In genomic region chr16:47359478-47359877, GRCh38 we compare ENCODE assay signal across 17 cellular contexts.
DNase-seq lines count a peak whose midpoint lies in the region; ATAC-seq, FAIRE-seq and TF ChIP-seq lines count a peak whose summit lies in the region.
"Had no signal": no experiment of that assay in that cellular context is flagged by ENCODE, and none has a peak within 500 bp of the region (broad histone marks: within the 10 kb centered on the region; RNA-seq: fewer than 3 reads in every experiment).

No MANE protein-coding gene starts in this region.

- DNase-seq in Calu3 = peak; percentile 14
- DNase-seq in GM23338 (ENCODE audit: low spot score) = no peak
- peak in 1 of 4 experiments; percentile 8 for DNase-seq in K562 (ENCODE audit: extremely low read depth in 1 of 4, low spot score in 3 of 4)
- no peak for DNase-seq in gastrocnemius medialis
- no peak for DNase-seq in left ventricle myocardium inferior
- DNase-seq in brain microvascular endothelial cell = no peak
- DNase-seq: DMS153, MM.1S, NCI-H187, NCI-H774 had no signal

- H3K4me3 ChIP-seq in GM23338 (no peak overlapping the region), K562 (no peak overlapping the region), gastrocnemius medialis (no peak overlapping the region), left ventricle myocardium inferior (no peak overlapping the region), brain microvascular endothelial cell (ENCODE audit: low read depth, low read length) (no peak overlapping the region)
- H3K4me3 ChIP-seq: HAP-1, SJSA1 had no signal

- no peak for FAIRE-seq in K562 (lab: Jason Lieb, UNC)
- FAIRE-seq: GM19239, HepG2 had no signal

- BruUV-seq in Calu3 (replicated peaks; lab: Mats Ljungman, UMichigan) = no TSS peak
- no TSS peak for BruUV-seq in K562 (replicated peaks; lab: Mats Ljungman, UMichigan)

- H3K27ac ChIP-seq in GM23338 (ENCODE audit: low read depth) = no peak overlapping the region
- H3K27ac ChIP-seq in K562 (ENCODE audit: extremely low read depth, low read depth, low read length) = no peak overlapping the region
- H3K27ac ChIP-seq in gastrocnemius medialis = peak overlapping the region in 3 of 4 donors; percentile 27 to 67 (median 58)
- no peak overlapping the region for H3K27ac ChIP-seq in left ventricle myocardium inferior (replicated peaks)
- H3K27ac ChIP-seq in brain microvascular endothelial cell = no peak overlapping the region
- H3K27ac ChIP-seq: C4-2B, KMS-11, SJSA1 had no signal

- H4K20me1 ChIP-seq in GM23338 (replicated peaks; ENCODE audit: insufficient read depth) (no peaks in the 10 kb centered on the region), K562 (replicated peaks; ENCODE audit: control insufficient read depth, insufficient read depth, low read length) (no peaks in the 10 kb centered on the region)

- POLR2A ChIA-PET in K562 (lab: Yijun Ruan, JAX) = no interaction called here

- CTCF ChIA-PET in Calu3 (lab: Charles Lee) = no interaction called here
- CTCF ChIA-PET in K562 (lab: Yijun Ruan, JAX; ENCODE audit: low intra/inter-chr PET ratio) = no interaction called here

- no peaks in the 10 kb centered on the region for H3K9me2 ChIP-seq in GM23338 (ENCODE audit: insufficient read depth)

- no peaks in the 10 kb centered on the region for H3F3A ChIP-seq in GM23338 (replicated peaks; ENCODE audit: low read depth)

- H3K27ac Mint-ChIP-seq in Calu3 (ENCODE audit: unreplicated experiment) (no peak overlapping the region), GM23338 (peak overlapping the region; percentile 7; the same call in 1 of the 2 replicates)

- H3K9me1 ChIP-seq in K562 (ENCODE audit: control insufficient read depth, insufficient read depth, low read length) = no peaks in the 10 kb centered on the region

- TF ChIP-seq POLR2A in K562 (conservative IDR thresholded peaks at IDR 0.05) (no peak), gastrocnemius medialis (IDR thresholded peaks at IDR 0.05) (no peak)

- H3K36me3 Mint-ChIP-seq in Calu3 (ENCODE audit: insufficient read depth, unreplicated experiment) (no peaks in the 10 kb centered on the region), GM23338 (ENCODE audit: low read depth) (no peaks in the 10 kb centered on the region; the same call in 2 of the 3 replicates)

- TF ChIP-seq CTCF in Calu3 (IDR thresholded peaks at IDR 0.05; ENCODE audit: unreplicated experiment) (no peak), GM23338 (conservative IDR thresholded peaks at IDR 0.05; ENCODE audit: low read depth in 2 of 2) (no peak), K562 (IDR thresholded peaks at IDR 0.05 in 2 of 3, conservative IDR thresholded peaks at IDR 0.05 in 1 of 3; ENCODE audit: insufficient read depth in 2 of 3, low read depth in 1 of 3, low read length in 3 of 3) (no peak), gastrocnemius medialis (IDR thresholded peaks at IDR 0.05 in 4 of 5, conservative IDR thresholded peaks at IDR 0.05 in 1 of 5) (no peak), left ventricle myocardium inferior (IDR thresholded peaks at IDR 0.05; ENCODE audit: borderline replicate concordance) (no peak), brain microvascular endothelial cell (IDR thresholded peaks at IDR 0.05; ENCODE audit: low read depth, low read length, missing control alignments) (no peak)

- intact Hi-C loops in Calu3 (cut with micrococcal nuclease; ENCODE audit: unreplicated experiment) (no loop called here), K562 (cut with micrococcal nuclease) (no loop called here), gastrocnemius medialis (cut with DNase I; ENCODE audit: low total_unique reads) (no loop called here), left ventricle myocardium inferior (cut with micrococcal nuclease) (no loop called here)

- H3K4me1 Mint-ChIP-seq in Calu3 (ENCODE audit: low read depth, unreplicated experiment) (peaks cover 18% of the 10 kb centered on the region), GM23338 (peaks cover 19% of the 10 kb centered on the region)

- H3K27me3 ChIP-seq in GM23338 (ENCODE audit: insufficient read depth) (no peaks in the 10 kb centered on the region), K562 (ENCODE audit: control insufficient read depth in 2 of 2, insufficient read depth in 2 of 2, low read length in 2 of 2) (no peaks in the 10 kb centered on the region), gastrocnemius medialis (no peaks in the 10 kb centered on the region), left ventricle myocardium inferior (ENCODE audit: low read depth) (no peaks in the 10 kb centered on the region), brain microvascular endothelial cell (replicated peaks) (no peaks in the 10 kb centered on the region)
- H3K27me3 ChIP-seq: SJSA1 had no signal

- no peak for TF ChIP-seq EP300 in K562 (IDR thresholded peaks at IDR 0.05; ENCODE audit: low read length)

- in situ Hi-C loops in K562 (cut with MboI) = no loop called here
- in situ Hi-C loops in gastrocnemius medialis (cut with MboI; ENCODE audit: low sequenced_read_pairs in 4 of 4) = no loop called here
- in situ Hi-C loops in brain microvascular endothelial cell (cut with HindIII; ENCODE audit: low pct_ligation_motif_present, low sequenced_read_pairs) = no loop called here

- TF ChIP-seq RAD21 in K562 (CRISPR knock-in tag; conservative IDR thresholded peaks at IDR 0.05 in 1 of 2, IDR thresholded peaks at IDR 0.05 in 1 of 2) = no peak

- H2AFZ ChIP-seq in GM23338 (no peak overlapping the region), K562 (ENCODE audit: low read depth, low read length) (no peak overlapping the region)

- no peaks in the 10 kb centered on the region for H3K9me3 ChIP-seq in K562 (replicated peaks; ENCODE audit: control insufficient read depth, insufficient read depth, low read depth, low read length)
- H3K9me3 ChIP-seq in gastrocnemius medialis = no peaks in the 10 kb centered on the region
- H3K9me3 ChIP-seq in left ventricle myocardium inferior (replicated peaks) = peaks cover 5% of the 10 kb centered on the region
- H3K9me3 ChIP-seq: HAP-1, SJSA1 had no signal

- H3K36me3 ChIP-seq in GM23338 (ENCODE audit: insufficient read depth) (no peaks in the 10 kb centered on the region), K562 (ENCODE audit: control insufficient read depth, insufficient read depth, low read length) (peaks cover 13% of the 10 kb centered on the region; the same call in 1 of the 3 replicates), gastrocnemius medialis (no peaks in the 10 kb centered on the region), left ventricle myocardium inferior (peaks cover 2% of the 10 kb centered on the region), brain microvascular endothelial cell (replicated peaks) (no peaks in the 10 kb centered on the region)
- H3K36me3 ChIP-seq: HAP-1, SJSA1 had no signal

- no peak for ATAC-seq in GM23338
- no peak for ATAC-seq in K562
- ATAC-seq in gastrocnemius medialis = no peak
- no peak for ATAC-seq in GM19395 (IDR thresholded peaks at IDR 0.05; ENCODE audit: unreplicated experiment)
- ATAC-seq: HepG2 had no signal

- H3K27me3 Mint-ChIP-seq in Calu3 (ENCODE audit: unreplicated experiment) (no peaks in the 10 kb centered on the region), GM23338 (ENCODE audit: insufficient read depth, low read depth, poor library complexity) (peaks cover 3% of the 10 kb centered on the region)

- H3K4me1 ChIP-seq in GM23338 (ENCODE audit: insufficient read depth) (no peaks in the 10 kb centered on the region), K562 (replicated peaks in 1 of 2; ENCODE audit: control insufficient read depth in 2 of 2, insufficient read depth in 2 of 2, low read length in 2 of 2) (no peaks in the 10 kb centered on the region), gastrocnemius medialis (peaks cover 4 to 19% of the 10 kb centered on the region in 2 donors), left ventricle myocardium inferior (peaks cover 11% of the 10 kb centered on the region)
- H3K4me1 ChIP-seq: HAP-1, SJSA1 had no signal

- H3K4me2 ChIP-seq in GM23338 (no peak overlapping the region), K562 (ENCODE audit: insufficient read depth, low read length) (no peak overlapping the region)
- H3K4me2 ChIP-seq: KMS-11 had no signal

- no peak overlapping the region for H3K9ac ChIP-seq in K562 (ENCODE audit: insufficient read depth in 1 of 2, low read depth in 2 of 2, low read length in 2 of 2)
- H3K9ac ChIP-seq: KMS-11 had no signal

- H3K79me2 ChIP-seq in GM23338 (replicated peaks; ENCODE audit: insufficient read depth) = no peaks in the 10 kb centered on the region
- no peaks in the 10 kb centered on the region for H3K79me2 ChIP-seq in K562 (ENCODE audit: control insufficient read depth, insufficient read depth, low read length)

- 74% methylated on average over 2 of the region's 2 CpGs for WGBS in K562 (ENCODE audit: insufficient coverage, low coverage, missing lambda C conversion rate)

- H3K4me3 Mint-ChIP-seq in Calu3 (ENCODE audit: low read depth, unreplicated experiment) = no peak overlapping the region
- H3K4me3 Mint-ChIP-seq in GM23338 = no peak overlapping the region

- H3K9me3 Mint-ChIP-seq in Calu3 (ENCODE audit: low read depth, unreplicated experiment) = no peaks in the 10 kb centered on the region
- no peaks in the 10 kb centered on the region for H3K9me3 Mint-ChIP-seq in GM23338

TF ChIP-seq in GM23338, 12 proteins besides CTCF, POLR2A, EP300 and RAD21 (continues in another document):
- TF ChIP-seq ZNF331 (CRISPR knock-in tag; IDR thresholded peaks at IDR 0.05; ENCODE audit: low read depth) (no peak), STAT1 (IDR thresholded peaks at IDR 0.05; ENCODE audit: unreplicated experiment) (no peak), JUNB (IDR thresholded peaks at IDR 0.05; ENCODE audit: unreplicated experiment) (no peak)

TF ChIP-seq in K562, 482 proteins besides CTCF, POLR2A, EP300 and RAD21:
- no peak for TF ChIP-seq SOX6 (IDR thresholded peaks at IDR 0.05)
- peak; percentile 72 for TF ChIP-seq NFIC (IDR thresholded peaks at IDR 0.05)

Comparison
In these comparisons a context has a peak if more than half of its experiments do, and no peak if none do; other contexts are left out.
1. H3K27ac ChIP-seq: peak in gastrocnemius medialis (3 of 4); none in GM23338 (single experiment), K562 (single experiment), left ventricle myocardium inferior (single experiment) and brain microvascular endothelial cell (single experiment).